In genomic region chr6:143468823-143469222, GRCh38 we compare ENCODE assay signal across 6 cellular contexts. TPM values are rescaled to one million over a fixed set of nuclear protein-coding genes. Genes with fewer than 3 reads are reported as not detected.
DNase-seq lines count a peak whose midpoint lies in the region; ATAC-seq, FAIRE-seq and TF ChIP-seq lines count a peak whose summit lies in the region.
"Not testable (repeated sequence)": the region's sequence is repeated elsewhere in the genome, so short reads cannot be mapped to it uniquely, and the experiment has no call there.

No MANE protein-coding gene starts in this region.

- H3K27me3 ChIP-seq in K562 (ENCODE audit: control insufficient read depth in 2 of 2, insufficient read depth in 2 of 2, low read length in 2 of 2): not testable (repeated sequence)

- not testable (repeated sequence) for H3K79me2 ChIP-seq in K562 (ENCODE audit: control insufficient read depth, insufficient read depth, low read length)

- H3K9me1 ChIP-seq in K562 (ENCODE audit: control insufficient read depth, insufficient read depth, low read length): not testable (repeated sequence)

- POLR2A ChIA-PET in A549 (lab: Yijun Ruan, JAX); HEK293 (lab: Yijun Ruan, JAX): not testable (repeated sequence)
- POLR2A ChIA-PET in K562 (lab: Yijun Ruan, JAX): interaction anchor here (1.4 kb wide), 1 partner anchor 18 kb away, joined by 3 read pairs; no protein-coding TSS in a partner anchor

- H3K36me3 ChIP-seq in HEK293 (ENCODE audit: control insufficient read depth in 2 of 2, insufficient read depth in 1 of 2, low read length in 2 of 2): peaks cover 0 to 30% of the 10 kb centered on the region in 2 experiments; a peak in 2 of 3 replicates
- H3K36me3 ChIP-seq in K562 (ENCODE audit: control insufficient read depth, insufficient read depth, low read length): not testable (repeated sequence)

- not testable (repeated sequence) for H3K4me3 ChIP-seq in A549; HEK293 (ENCODE audit: low read depth, low read length); K562

- not testable (repeated sequence) for H3K27ac ChIP-seq in A549; HEK293 (ENCODE audit: extremely low read depth, low read depth, low read length); K562 (ENCODE audit: extremely low read depth, low read depth, low read length)

- not testable (repeated sequence) for TF ChIP-seq CTCF in A549 (IDR thresholded peaks at IDR 0.05); HEK293 (tag by site-specific recombination; IDR thresholded peaks at IDR 0.05); K562 (IDR thresholded peaks at IDR 0.05 in 2 of 3, conservative IDR thresholded peaks at IDR 0.05 in 1 of 3; ENCODE audit: insufficient read depth in 2 of 3, low read depth in 1 of 3, low read length in 3 of 3)

- not testable (repeated sequence) for TF ChIP-seq EP300 in A549 (IDR thresholded peaks at IDR 0.05); K562 (IDR thresholded peaks at IDR 0.05; ENCODE audit: low read length)

- H3K4me2 ChIP-seq in A549; K562 (ENCODE audit: insufficient read depth, low read length): not testable (repeated sequence)

- not testable (repeated sequence) for H3K9ac ChIP-seq in K562 (ENCODE audit: insufficient read depth in 1 of 2, low read depth in 2 of 2, low read length in 2 of 2)

- TF ChIP-seq RAD21 in A549 (conservative IDR thresholded peaks at IDR 0.05 in 1 of 2, IDR thresholded peaks at IDR 0.05 in 1 of 2); K562 (CRISPR knock-in tag; conservative IDR thresholded peaks at IDR 0.05 in 1 of 2, IDR thresholded peaks at IDR 0.05 in 1 of 2): not testable (repeated sequence)

- not testable (repeated sequence) for TF ChIP-seq POLR2A in A549 (IDR thresholded peaks at IDR 0.05; ENCODE audit: low read length); GM12891 (IDR thresholded peaks at IDR 0.05; ENCODE audit: low read depth, low read length); K562 (conservative IDR thresholded peaks at IDR 0.05)

- ATAC-seq in A549, K562: not testable (repeated sequence)

- H3K9me3 ChIP-seq in A549; HEK293 (ENCODE audit: control insufficient read depth, insufficient read depth, low read depth, low read length); K562 (replicated peaks; ENCODE audit: control insufficient read depth, insufficient read depth, low read depth, low read length): not testable (repeated sequence)

- intact Hi-C loops in K562 (cut with micrococcal nuclease): not testable (repeated sequence)

- in situ Hi-C loops in K562 (cut with MboI): not testable (repeated sequence)

- CTCF ChIA-PET in A549 (lab: Yijun Ruan, JAX); HEK293 (lab: Yijun Ruan, JAX); K562 (lab: Yijun Ruan, JAX; ENCODE audit: low intra/inter-chr PET ratio): not testable (repeated sequence)

- FAIRE-seq in A549 (lab: Jason Lieb, UNC): peak; percentile 72
- FAIRE-seq in GM12891 (lab: Jason Lieb, UNC): peak; percentile 87
- FAIRE-seq in HTR-8/SVneo (lab: Jason Lieb, UNC): peak; percentile 100
- not testable (repeated sequence) for FAIRE-seq in K562 (lab: Jason Lieb, UNC)
- peak; percentile 100 for FAIRE-seq in urothelium cell line (lab: Jason Lieb, UNC)

- H2AFZ ChIP-seq in K562 (ENCODE audit: low read depth, low read length): not testable (repeated sequence)

- not testable (repeated sequence) for BruUV-seq in K562 (replicated peaks; lab: Mats Ljungman, UMichigan)

- not testable (repeated sequence) for H3K4me1 ChIP-seq in A549; HEK293 (ENCODE audit: control insufficient read depth, insufficient read depth, low read length); K562 (replicated peaks in 1 of 2; ENCODE audit: control insufficient read depth in 2 of 2, insufficient read depth in 2 of 2, low read length in 2 of 2)

- DNase-seq in A549 (ENCODE audit: low read depth in 1 of 2, low spot score in 1 of 2); GM12891 (ENCODE audit: insufficient read length, low spot score); HTR-8/SVneo (ENCODE audit: insufficient read length, low spot score); K562 (ENCODE audit: extremely low read depth in 1 of 4, low spot score in 3 of 4); urothelium cell line (ENCODE audit: low spot score): not testable (repeated sequence)

- 18% methylated on average over 1 of the region's 2 CpGs for WGBS in A549 (ENCODE audit: missing lambda C conversion rate)
- 37% methylated on average over 1 of the region's 2 CpGs for WGBS in K562 (ENCODE audit: insufficient coverage, low coverage, missing lambda C conversion rate)

- H4K20me1 ChIP-seq in K562 (replicated peaks; ENCODE audit: control insufficient read depth, insufficient read depth, low read length): not testable (repeated sequence)

RNA-seq across cellular contexts. Expression of gene PEX3, which starts 18.2 kb away (rescaled TPM):
- 24.7 and 25.9 TPM in 2 replicates for polyA plus RNA-seq in A549 (2011; rRNA removed)
- 10.3 and 11.2 TPM in 2 replicates for polyA plus RNA-seq in A549 (2012; cell fraction: cytosol; rRNA removed)
- 3.2 and 4.5 TPM in 2 replicates for polyA plus RNA-seq in A549 (2012; cell fraction: nucleus; rRNA removed)
- 14.0 to 15.7 TPM (median 15.1 TPM) in 3 replicates for polyA plus RNA-seq in A549 (2017; fragmentation: RNase III; extraction: RNeasy Plus Mini Kit Qiagen cat#74134 plus additional on column Dnase treatment)
- polyA minus RNA-seq in A549 (2011; rRNA and poly(A)+ RNA removed): 12.1 and 12.4 TPM in 2 replicates
- polyA plus RNA-seq in GM12891 (2012; ENCODE audit: low read depth, missing spikeins): 15.8 TPM
- 17.1 and 21.7 TPM in 2 replicates for total RNA-seq in K562 (2011; cell fraction: chromatin; rRNA removed; ENCODE audit: low replicate concordance)
- total RNA-seq in K562 (2011; cell fraction: nucleolus; rRNA removed): 14.7 and 18.2 TPM in 2 replicates
- total RNA-seq in K562 (2011; cell fraction: nucleoplasm; rRNA removed): 14.9 and 22.7 TPM in 2 replicates
- 17.2 and 22.8 TPM in 2 replicates for total RNA-seq in K562 (2014; rRNA removed)
- 30.8 and 32.7 TPM in 2 replicates for total RNA-seq in K562 (2014; rRNA removed; fragmentation: Illumina TruSeq; extraction: Trizol)
- total RNA-seq in K562 (2015; rRNA removed; fragmentation: Illumina TruSeq; extraction: Trizol): 32.7 and 36.7 TPM in 2 replicates
- 18.0 and 21.8 TPM in 2 replicates for total RNA-seq in K562 (2021)
- 39.2 and 55.7 TPM in 2 replicates for polyA plus RNA-seq in K562 (2011; rRNA removed)
- polyA plus RNA-seq in K562 (2011; cell fraction: cytosol; rRNA removed): 12.2 and 12.8 TPM in 2 replicates
- 19.7 and 24.5 TPM in 2 replicates for polyA plus RNA-seq in K562 (2011; cell fraction: nucleus; rRNA removed)
- polyA plus RNA-seq in K562 (2012): 16.2 and 21.4 TPM in 2 replicates
- 20.8 and 26.5 TPM in 2 replicates for polyA plus RNA-seq in K562 (2014; fragmentation: Illumina TruSeq; extraction: Trizol)
- 10 to 100 TPM; 62.8 to 69.6 TPM for polyA plus RNA-seq in K562 (2014; fragmentation: Nextera tagmentation; extraction: Ambion mirVana)
- 17.1 and 17.3 TPM in 2 replicates for polyA plus RNA-seq in K562 (2014; rRNA removed)
- polyA minus RNA-seq in K562 (2011; rRNA and poly(A)+ RNA removed): 23.8 and 30.9 TPM in 2 replicates
- polyA minus RNA-seq in K562 (2011; cell fraction: cytosol; rRNA and poly(A)+ RNA removed): 14.9 and 20.1 TPM in 2 replicates
- polyA minus RNA-seq in K562 (2011; cell fraction: nucleus; rRNA and poly(A)+ RNA removed): 27.7 and 38.4 TPM in 2 replicates

RNA-seq across cellular contexts. Expression of gene ADAT2, which starts 18.3 kb away (rescaled TPM):
- polyA plus RNA-seq in A549 (2011; rRNA removed) (5.1 and 7.1 TPM in 2 replicates), A549 (2017; fragmentation: RNase III; extraction: RNeasy Plus Mini Kit Qiagen cat#74134 plus additional on column Dnase treatment) (7.8 to 8.2 TPM (median 8.0 TPM) in 3 replicates), K562 (2011; rRNA removed) (48.4 and 60.6 TPM in 2 replicates), K562 (2014; fragmentation: Illumina TruSeq; extraction: Trizol) (29.7 and 31.7 TPM in 2 replicates), K562 (2014; fragmentation: Nextera tagmentation; extraction: Ambion mirVana) (10 to 100 TPM; 13.0 to 18.5 TPM), K562 (2014; rRNA removed) (46.7 and 62.5 TPM in 2 replicates)
- 2.1 and 2.3 TPM in 2 replicates for polyA plus RNA-seq in A549 (2012; cell fraction: cytosol; rRNA removed)
- 3.6 and 5.0 TPM in 2 replicates for polyA plus RNA-seq in A549 (2012; cell fraction: nucleus; rRNA removed)
- polyA minus RNA-seq in A549 (2011; rRNA and poly(A)+ RNA removed): 1.7 and 2.8 TPM in 2 replicates
- polyA plus RNA-seq in GM12891 (2012; ENCODE audit: low read depth, missing spikeins): 14.7 TPM
- total RNA-seq in K562 (2011; cell fraction: chromatin; rRNA removed; ENCODE audit: low replicate concordance): 32.1 and 107 TPM in 2 replicates
- total RNA-seq in K562 (2011; cell fraction: nucleolus; rRNA removed): 16.2 and 27.9 TPM in 2 replicates
- 52.9 and 88.3 TPM in 2 replicates for total RNA-seq in K562 (2011; cell fraction: nucleoplasm; rRNA removed)
- total RNA-seq in K562 (2014; rRNA removed) (21.4 and 22.6 TPM in 2 replicates), K562 (2014; rRNA removed; fragmentation: Illumina TruSeq; extraction: Trizol) (35.7 and 41.0 TPM in 2 replicates), K562 (2015; rRNA removed; fragmentation: Illumina TruSeq; extraction: Trizol) (29.0 and 32.7 TPM in 2 replicates), K562 (2021) (25.9 and 28.4 TPM in 2 replicates)
- polyA plus RNA-seq in K562 (2011; cell fraction: cytosol; rRNA removed): 8.6 and 19.2 TPM in 2 replicates
- polyA plus RNA-seq in K562 (2011; cell fraction: nucleus; rRNA removed): 74.1 and 78.0 TPM in 2 replicates
- 19.4 and 22.7 TPM in 2 replicates for polyA plus RNA-seq in K562 (2012)
- 34.7 and 36.7 TPM in 2 replicates for polyA minus RNA-seq in K562 (2011; rRNA and poly(A)+ RNA removed)
- polyA minus RNA-seq in K562 (2011; cell fraction: cytosol; rRNA and poly(A)+ RNA removed): 12.5 and 17.0 TPM in 2 replicates
- 39.2 and 45.5 TPM in 2 replicates for polyA minus RNA-seq in K562 (2011; cell fraction: nucleus; rRNA and poly(A)+ RNA removed)

RNA-seq across cellular contexts. Expression of gene FUCA2, which starts 42.7 kb away (rescaled TPM):
- polyA plus RNA-seq in A549 (2011; rRNA removed) (54.3 and 55.5 TPM in 2 replicates), A549 (2017; fragmentation: RNase III; extraction: RNeasy Plus Mini Kit Qiagen cat#74134 plus additional on column Dnase treatment) (46.3 to 46.9 TPM (median 46.8 TPM) in 3 replicates), K562 (2011; rRNA removed) (58.7 and 80.9 TPM in 2 replicates), K562 (2014; fragmentation: Illumina TruSeq; extraction: Trizol) (67.7 and 79.3 TPM in 2 replicates), K562 (2014; fragmentation: Nextera tagmentation; extraction: Ambion mirVana) (10 to 100 TPM; 20.6 to 23.9 TPM), K562 (2014; rRNA removed) (66.8 and 72.6 TPM in 2 replicates)
- polyA plus RNA-seq in A549 (2012; cell fraction: cytosol; rRNA removed): 17.3 and 19.7 TPM in 2 replicates
- 14.2 and 30.1 TPM in 2 replicates for polyA plus RNA-seq in A549 (2012; cell fraction: nucleus; rRNA removed)
- 15.8 and 17.8 TPM in 2 replicates for polyA minus RNA-seq in A549 (2011; rRNA and poly(A)+ RNA removed)
- 20.6 TPM for polyA plus RNA-seq in GM12891 (2012; ENCODE audit: low read depth, missing spikeins)
- 49.7 and 76.8 TPM in 2 replicates for total RNA-seq in K562 (2011; cell fraction: chromatin; rRNA removed; ENCODE audit: low replicate concordance)
- total RNA-seq in K562 (2011; cell fraction: nucleolus; rRNA removed): 61.7 and 62.4 TPM in 2 replicates
- 96.9 and 141 TPM in 2 replicates for total RNA-seq in K562 (2011; cell fraction: nucleoplasm; rRNA removed)
- total RNA-seq in K562 (2014; rRNA removed) (59.2 and 71.2 TPM in 2 replicates), K562 (2014; rRNA removed; fragmentation: Illumina TruSeq; extraction: Trizol) (79.3 and 82.9 TPM in 2 replicates), K562 (2015; rRNA removed; fragmentation: Illumina TruSeq; extraction: Trizol) (78.2 and 82.5 TPM in 2 replicates), K562 (2021) (112 and 117 TPM in 2 replicates)
- polyA plus RNA-seq in K562 (2011; cell fraction: cytosol; rRNA removed): 28.0 and 39.1 TPM in 2 replicates
- polyA plus RNA-seq in K562 (2011; cell fraction: nucleus; rRNA removed): 30.3 and 35.2 TPM in 2 replicates
- polyA plus RNA-seq in K562 (2012): 69.9 and 86.6 TPM in 2 replicates
- 43.7 and 55.0 TPM in 2 replicates for polyA minus RNA-seq in K562 (2011; rRNA and poly(A)+ RNA removed)
- polyA minus RNA-seq in K562 (2011; cell fraction: cytosol; rRNA and poly(A)+ RNA removed): 26.0 and 28.3 TPM in 2 replicates
- 9.2 and 14.8 TPM in 2 replicates for polyA minus RNA-seq in K562 (2011; cell fraction: nucleus; rRNA and poly(A)+ RNA removed)
